ENCODE assay signal across 18 cellular contexts in genomic region chr15:49439678-49440375, GRCh38. TPM values are rescaled to one million over a fixed set of nuclear protein-coding genes. Genes with fewer than 3 reads are reported as not detected.
DNase-seq lines count a peak whose midpoint lies in the region; ATAC-seq and TF ChIP-seq lines count a peak whose summit lies in the region.
"Had no signal": no experiment of that assay in that cellular context is flagged by ENCODE, and none has a peak within 500 bp of the region (broad histone marks: within the 10 kb centered on the region; RNA-seq: fewer than 3 reads in every experiment).

No MANE protein-coding gene starts in this region.

- no peak overlapping the region for H3K27ac Mint-ChIP-seq in activated T-cell treated with anti-CD3 and anti-CD28 coated beads, Interleukin-2, amount 50 U/mL, for 24 hours
- H3K27ac Mint-ChIP-seq: activated CD4-positive, alpha-beta T cell treated with anti-CD3 and anti-CD28 coated beads for 36 hours; CD8-positive, alpha-beta T cell; nephron progenitor cell; stimulated activated naive B cell treated with anti-CD40 and anti-IgM and Interleukin-4, amounts not matched to agents 10 μg/mL and 1 μg/mL and 100 μg/mL, for 72 hours; T-helper 17 cell had no signal

- H3K27ac ChIP-seq in cardiac muscle cell (peak overlapping the region; percentile 85), subcutaneous abdominal adipose tissue (ENCODE audit: low read depth, low read length) (peak overlapping the region; percentile 59)

- H3K9me3 ChIP-seq in cardiac muscle cell (ENCODE audit: low read depth) (no peaks in the 10 kb centered on the region), subcutaneous abdominal adipose tissue (ENCODE audit: control insufficient read depth in 5 of 5, low read length in 5 of 5) (no peaks in the 10 kb centered on the region)

- no peak for TF ChIP-seq CTCF in cardiac muscle cell (IDR thresholded peaks at IDR 0.05; ENCODE audit: low read depth, low read length)

- H3K4me3 ChIP-seq in cardiac muscle cell (no peak overlapping the region), subcutaneous abdominal adipose tissue (ENCODE audit: low read depth in 1 of 5, low read length in 5 of 5) (no peak overlapping the region)

- no peaks in the 10 kb centered on the region for H3K36me3 ChIP-seq in cardiac muscle cell
- H3K36me3 ChIP-seq in subcutaneous abdominal adipose tissue (ENCODE audit: control insufficient read depth in 5 of 5, insufficient read depth in 5 of 5, low read length in 5 of 5): no peaks in the 10 kb centered on the region

- no peaks in the 10 kb centered on the region for H3K27me3 ChIP-seq in cardiac muscle cell
- H3K27me3 ChIP-seq in subcutaneous abdominal adipose tissue (ENCODE audit: control insufficient read depth in 5 of 5, insufficient read depth in 4 of 5, low read length in 5 of 5): no peaks in the 10 kb centered on the region

- intact Hi-C loops in left cardiac atrium (cut with DNase I): no loop called here
- intact Hi-C loops in posterior cingulate gyrus (cut with DNase I): no loop called here

- DNase-seq in cardiac muscle cell (ENCODE audit: low read depth in 1 of 2, low spot score in 1 of 2) (no peak), left cardiac atrium (no peak), NOMO-1 treated with dmso at 0.1 percent for 144 hours (lab: John Stamatoyannopoulos, UW; ENCODE audit: unreplicated experiment) (peak; percentile 19), fibroblast of gingiva (ENCODE audit: low read depth) (peak; percentile 10), posterior cingulate gyrus (no peak)
- DNase-seq in activated T-cell treated with anti-CD3 and anti-CD28 coated beads, Interleukin-2, amount 50 U/mL, for 24 hours: no peak
- DNase-seq: activated CD4-positive, alpha-beta T cell treated with anti-CD3 and anti-CD28 coated beads for 36 hours; activated T-cell treated with anti-CD3 and anti-CD28 coated beads, Interleukin-2, amount 50 U/mL, for 1 hour; CD8-positive, alpha-beta T cell; NCI-H1417; nephron progenitor cell; stimulated activated naive B cell treated with anti-CD40 and anti-IgM and Interleukin-4, amounts not matched to agents 10 μg/mL and 1 μg/mL and 100 μg/mL, for 72 hours; T-helper 17 cell had no signal

- H3K4me3 Mint-ChIP-seq in activated T-cell treated with anti-CD3 and anti-CD28 coated beads, Interleukin-2, amount 50 U/mL, for 24 hours: no peak overlapping the region
- H3K4me3 Mint-ChIP-seq: activated CD4-positive, alpha-beta T cell treated with anti-CD3 and anti-CD28 coated beads for 36 hours; CD8-positive, alpha-beta T cell; nephron progenitor cell; stimulated activated naive B cell treated with anti-CD40 and anti-IgM and Interleukin-4, amounts not matched to agents 10 μg/mL and 1 μg/mL and 100 μg/mL, for 72 hours; T-helper 17 cell had no signal

- H3K27me3 Mint-ChIP-seq in activated T-cell treated with anti-CD3 and anti-CD28 coated beads, Interleukin-2, amount 50 U/mL, for 24 hours: no peaks in the 10 kb centered on the region
- H3K27me3 Mint-ChIP-seq: stimulated activated naive B cell treated with anti-CD40 and anti-IgM and Interleukin-4, amounts not matched to agents 10 μg/mL and 1 μg/mL and 100 μg/mL, for 72 hours had no signal

- no peak for ATAC-seq in left cardiac atrium
- no peak for ATAC-seq in GM18517 (IDR thresholded peaks at IDR 0.05; ENCODE audit: unreplicated experiment)
- ATAC-seq: activated CD4-positive, alpha-beta T cell treated with anti-CD3 and anti-CD28 coated beads for 36 hours; CD8-positive, alpha-beta T cell; Panc1; T-helper 17 cell had no signal

- no peaks in the 10 kb centered on the region for H3K9me3 Mint-ChIP-seq in activated T-cell treated with anti-CD3 and anti-CD28 coated beads, Interleukin-2, amount 50 U/mL, for 24 hours
- H3K9me3 Mint-ChIP-seq: CD8-positive, alpha-beta T cell; nephron progenitor cell; stimulated activated naive B cell treated with anti-CD40 and anti-IgM and Interleukin-4, amounts not matched to agents 10 μg/mL and 1 μg/mL and 100 μg/mL, for 72 hours had no signal

- peaks cover 4% of the 10 kb centered on the region for H3K4me1 Mint-ChIP-seq in activated T-cell treated with anti-CD3 and anti-CD28 coated beads, Interleukin-2, amount 50 U/mL, for 24 hours (ENCODE audit: low read depth)
- H3K4me1 Mint-ChIP-seq: activated CD4-positive, alpha-beta T cell treated with anti-CD3 and anti-CD28 coated beads for 36 hours had no signal

- H3K9ac ChIP-seq in subcutaneous abdominal adipose tissue (ENCODE audit: low read length in 5 of 5): no peak overlapping the region

- H3K4me1 ChIP-seq in cardiac muscle cell (ENCODE audit: low read depth) (peaks cover 20% of the 10 kb centered on the region), subcutaneous abdominal adipose tissue (ENCODE audit: control insufficient read depth in 5 of 5, insufficient read depth in 5 of 5, low read length in 5 of 5) (peaks cover 0 to 20% (median 12%) of the 10 kb centered on the region in 5 donors)

- H3K36me3 Mint-ChIP-seq in activated T-cell treated with anti-CD3 and anti-CD28 coated beads, Interleukin-2, amount 50 U/mL, for 24 hours (ENCODE audit: low read depth): no peaks in the 10 kb centered on the region
- H3K36me3 Mint-ChIP-seq: CD8-positive, alpha-beta T cell; stimulated activated naive B cell treated with anti-CD40 and anti-IgM and Interleukin-4, amounts not matched to agents 10 μg/mL and 1 μg/mL and 100 μg/mL, for 72 hours had no signal

RNA-seq across cellular contexts. Expression of gene FGF7, which starts 16.8 kb away (rescaled TPM):
- 3.8 and 5.1 TPM in 2 replicates for total RNA-seq in cardiac muscle cell
- 6.2 and 7.8 TPM in 2 replicates for polyA plus RNA-seq in cardiac muscle cell
- total RNA-seq in left cardiac atrium: 10 to 100 TPM; 37.1 to 43.6 TPM
- total RNA-seq: A673; activated CD4-positive, alpha-beta T cell treated with anti-CD3 and anti-CD28 coated beads for 36 hours; CD8-positive, alpha-beta T cell; endothelial cell of umbilical vein had no signal
- polyA plus RNA-seq: endothelial cell of umbilical vein had no signal

Comparison
In these comparisons a context has a peak if more than half of its experiments do, and no peak if none do; other contexts are left out.
1. DNase-seq: peak in NOMO-1 treated with dmso at 0.1 percent for 144 hours (single experiment) and fibroblast of gingiva (single experiment); none in cardiac muscle cell (0 of 2), left cardiac atrium (single experiment), activated T-cell treated with anti-CD3 and anti-CD28 coated beads, Interleukin-2, amount 50 U/mL, for 24 hours (single experiment) and posterior cingulate gyrus (0 of 10).